1 cellular context compared by ENCODE assay signal in the genomic region with DNA sequence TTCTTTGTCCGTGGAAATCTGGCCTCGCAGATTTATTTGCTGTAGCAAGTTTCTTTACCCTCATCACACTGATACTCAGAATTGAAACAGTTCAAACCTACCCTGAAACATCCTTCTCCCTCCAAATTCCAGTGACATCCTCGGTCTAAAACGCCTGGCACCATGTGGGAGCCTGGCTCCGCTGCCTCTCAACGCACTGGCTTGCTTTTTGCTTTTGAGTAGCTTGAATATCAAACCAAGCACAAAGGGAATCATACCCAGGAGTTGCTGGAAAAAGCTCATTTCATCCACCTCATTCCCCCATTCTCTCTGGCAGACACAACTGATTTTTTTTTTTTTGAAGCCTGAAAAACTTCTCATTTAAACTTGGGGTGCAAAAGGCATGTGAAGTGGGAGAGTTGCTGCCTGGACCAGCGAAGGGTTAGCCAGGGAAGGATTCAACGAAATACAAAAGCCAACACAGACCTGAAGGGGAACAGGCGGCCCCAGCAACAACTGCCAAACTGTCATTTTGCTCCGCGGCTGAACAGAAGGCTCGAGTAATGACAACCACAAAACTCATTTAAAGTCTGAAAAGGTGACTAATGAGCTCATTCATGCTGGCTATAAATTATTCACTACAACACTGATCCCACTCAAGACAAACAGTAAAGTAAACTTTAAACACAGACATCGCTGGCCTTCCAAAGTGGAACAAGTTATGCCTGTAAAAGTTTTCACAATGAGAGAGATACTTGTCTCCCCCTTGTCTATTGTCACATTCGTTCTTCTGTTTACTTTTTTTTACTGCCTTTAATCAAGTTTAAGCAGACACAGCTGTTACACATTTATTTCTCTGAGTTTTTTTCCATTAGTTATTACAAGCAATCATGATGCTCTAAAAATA.
TF ChIP-seq lines count a peak whose summit lies in the region.

No MANE protein-coding gene starts in this region.

TF ChIP-seq in HCT116, 20 proteins besides CTCF, POLR2A, EP300 and RAD21 (continued from another document):
- TF ChIP-seq, protein P1, sequence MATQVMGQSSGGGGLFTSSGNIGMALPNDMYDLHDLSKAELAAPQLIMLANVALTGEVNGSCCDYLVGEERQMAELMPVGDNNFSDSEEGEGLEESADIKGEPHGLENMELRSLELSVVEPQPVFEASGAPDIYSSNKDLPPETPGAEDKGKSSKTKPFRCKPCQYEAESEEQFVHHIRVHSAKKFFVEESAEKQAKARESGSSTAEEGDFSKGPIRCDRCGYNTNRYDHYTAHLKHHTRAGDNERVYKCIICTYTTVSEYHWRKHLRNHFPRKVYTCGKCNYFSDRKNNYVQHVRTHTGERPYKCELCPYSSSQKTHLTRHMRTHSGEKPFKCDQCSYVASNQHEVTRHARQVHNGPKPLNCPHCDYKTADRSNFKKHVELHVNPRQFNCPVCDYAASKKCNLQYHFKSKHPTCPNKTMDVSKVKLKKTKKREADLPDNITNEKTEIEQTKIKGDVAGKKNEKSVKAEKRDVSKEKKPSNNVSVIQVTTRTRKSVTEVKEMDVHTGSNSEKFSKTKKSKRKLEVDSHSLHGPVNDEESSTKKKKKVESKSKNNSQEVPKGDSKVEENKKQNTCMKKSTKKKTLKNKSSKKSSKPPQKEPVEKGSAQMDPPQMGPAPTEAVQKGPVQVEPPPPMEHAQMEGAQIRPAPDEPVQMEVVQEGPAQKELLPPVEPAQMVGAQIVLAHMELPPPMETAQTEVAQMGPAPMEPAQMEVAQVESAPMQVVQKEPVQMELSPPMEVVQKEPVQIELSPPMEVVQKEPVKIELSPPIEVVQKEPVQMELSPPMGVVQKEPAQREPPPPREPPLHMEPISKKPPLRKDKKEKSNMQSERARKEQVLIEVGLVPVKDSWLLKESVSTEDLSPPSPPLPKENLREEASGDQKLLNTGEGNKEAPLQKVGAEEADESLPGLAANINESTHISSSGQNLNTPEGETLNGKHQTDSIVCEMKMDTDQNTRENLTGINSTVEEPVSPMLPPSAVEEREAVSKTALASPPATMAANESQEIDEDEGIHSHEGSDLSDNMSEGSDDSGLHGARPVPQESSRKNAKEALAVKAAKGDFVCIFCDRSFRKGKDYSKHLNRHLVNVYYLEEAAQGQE (IDR thresholded peaks at IDR 0.05; ENCODE audit: low read depth) = no peak
- TF ChIP-seq ELF1 (IDR thresholded peaks at IDR 0.05; ENCODE audit: borderline replicate concordance, low read depth) (no peak), YY1 (IDR thresholded peaks at IDR 0.05; ENCODE audit: extremely low read depth, insufficient replicate concordance, low read depth, low read length) (no peak), EGR1 (IDR thresholded peaks at IDR 0.05; ENCODE audit: low read depth) (no peak)
